In genomic region chr5:8522635-8523034, GRCh38 we compare ENCODE assay signal across 20 cellular contexts.
"Had no signal": no experiment of that assay in that cellular context is flagged by ENCODE, and none has a peak within 500 bp of the region (broad histone marks: within the 10 kb centered on the region; RNA-seq: fewer than 3 reads in every experiment).

No MANE protein-coding gene starts in this region.

- H3K27me3 Mint-ChIP-seq: activated CD4-positive, alpha-beta memory T cell treated with anti-CD3 and anti-CD28 coated beads for 36 hours; activated CD8-positive, alpha-beta memory T cell treated with anti-CD3 and anti-CD28 coated beads, Interleukin-2, amount 10 ng/mL, durations not matched to agents 7 days and 5 days; activated naive CD4-positive, alpha-beta T cell treated with anti-CD3 and anti-CD28 coated beads, Interleukin-2, amount 50 U/mL, for 24 hours; activated T-cell treated with anti-CD3 and anti-CD28 coated beads, Interleukin-2, amount 50 U/mL, for 24 hours; stimulated activated naive B cell treated with anti-CD40 and anti-IgM and Interleukin-4, amounts not matched to agents 10 μg/mL and 1 μg/mL and 100 μg/mL, for 72 hours had no signal

- DNase-seq: activated CD4-positive, alpha-beta memory T cell treated with anti-CD3 and anti-CD28 coated beads for 36 hours; activated CD4-positive, alpha-beta T cell treated with anti-CD3 and anti-CD28 coated beads for 1 hour; activated CD8-positive, alpha-beta memory T cell treated with anti-CD3 and anti-CD28 coated beads, Interleukin-2, amount 10 ng/mL, durations not matched to agents 7 days and 5 days; activated effector memory CD4-positive, alpha-beta T cell treated with Interleukin-2 at 50 U/mL for 16 hours; activated T-cell treated with anti-CD3 and anti-CD28 coated beads, Interleukin-2, amount 50 U/mL, for 24 hours; foreskin fibroblast; hypothalamus; kidney glomerular epithelial cell; nucleus accumbens; posterior cingulate gyrus; stimulated activated CD4-positive, alpha-beta T cell treated with anti-CD3 and anti-CD28 coated beads, Interleukin-15, amount 100 ng/mL, for 24 hours; stimulated activated CD4-positive, alpha-beta T cell treated with anti-CD3 and anti-CD28 coated beads, Interleukin-4, amount 100 ng/mL, for 1 hour; stimulated activated naive B cell treated with anti-CD40 and anti-IgM and Interleukin-4, amounts not matched to agents 10 μg/mL and 1 μg/mL and 100 μg/mL, for 72 hours; T1000; thyroid gland had no signal

- H3K4me1 ChIP-seq: right atrium auricular region, thyroid gland had no signal

- H3K27me3 ChIP-seq: right atrium auricular region, thyroid gland had no signal

- H3K27ac ChIP-seq: coronary artery, right atrium auricular region, skin epidermis, thyroid gland had no signal

- H3K36me3 Mint-ChIP-seq: activated CD4-positive, alpha-beta memory T cell treated with anti-CD3 and anti-CD28 coated beads for 36 hours; activated CD8-positive, alpha-beta memory T cell treated with anti-CD3 and anti-CD28 coated beads, Interleukin-2, amount 10 ng/mL, durations not matched to agents 7 days and 5 days; activated naive CD4-positive, alpha-beta T cell treated with anti-CD3 and anti-CD28 coated beads, Interleukin-2, amount 50 U/mL, for 24 hours; stimulated activated naive B cell treated with anti-CD40 and anti-IgM and Interleukin-4, amounts not matched to agents 10 μg/mL and 1 μg/mL and 100 μg/mL, for 72 hours had no signal

- H3K27ac Mint-ChIP-seq: activated CD4-positive, alpha-beta memory T cell treated with anti-CD3 and anti-CD28 coated beads for 36 hours; activated CD8-positive, alpha-beta memory T cell treated with anti-CD3 and anti-CD28 coated beads, Interleukin-2, amount 10 ng/mL, durations not matched to agents 7 days and 5 days; activated naive CD4-positive, alpha-beta T cell treated with anti-CD3 and anti-CD28 coated beads, Interleukin-2, amount 50 U/mL, for 24 hours; activated T-cell treated with anti-CD3 and anti-CD28 coated beads, Interleukin-2, amount 50 U/mL, for 24 hours; stimulated activated naive B cell treated with anti-CD40 and anti-IgM and Interleukin-4, amounts not matched to agents 10 μg/mL and 1 μg/mL and 100 μg/mL, for 72 hours had no signal

- H3K9me3 ChIP-seq: right atrium auricular region, thyroid gland had no signal

- ATAC-seq: activated CD8-positive, alpha-beta memory T cell treated with anti-CD3 and anti-CD28 coated beads, Interleukin-2, amount 10 ng/mL, durations not matched to agents 7 days and 5 days; stimulated activated naive B cell treated with anti-CD40 and anti-IgM and Interleukin-4, amounts not matched to agents 10 μg/mL and 1 μg/mL and 100 μg/mL, for 72 hours had no signal

- H3K36me3 ChIP-seq: right atrium auricular region, thyroid gland had no signal

- H3K4me3 Mint-ChIP-seq: activated CD4-positive, alpha-beta memory T cell treated with anti-CD3 and anti-CD28 coated beads for 36 hours; activated CD8-positive, alpha-beta memory T cell treated with anti-CD3 and anti-CD28 coated beads, Interleukin-2, amount 10 ng/mL, durations not matched to agents 7 days and 5 days; activated naive CD4-positive, alpha-beta T cell treated with anti-CD3 and anti-CD28 coated beads, Interleukin-2, amount 50 U/mL, for 24 hours; activated T-cell treated with anti-CD3 and anti-CD28 coated beads, Interleukin-2, amount 50 U/mL, for 24 hours; nephron; stimulated activated naive B cell treated with anti-CD40 and anti-IgM and Interleukin-4, amounts not matched to agents 10 μg/mL and 1 μg/mL and 100 μg/mL, for 72 hours had no signal

- H3K9me3 Mint-ChIP-seq: activated CD4-positive, alpha-beta memory T cell treated with anti-CD3 and anti-CD28 coated beads for 36 hours; activated naive CD4-positive, alpha-beta T cell treated with anti-CD3 and anti-CD28 coated beads, Interleukin-2, amount 50 U/mL, for 24 hours; activated T-cell treated with anti-CD3 and anti-CD28 coated beads, Interleukin-2, amount 50 U/mL, for 24 hours; nephron; stimulated activated naive B cell treated with anti-CD40 and anti-IgM and Interleukin-4, amounts not matched to agents 10 μg/mL and 1 μg/mL and 100 μg/mL, for 72 hours had no signal

- H3K4me3 ChIP-seq: coronary artery, right atrium auricular region, skin epidermis, thyroid gland had no signal

- H3K4me1 Mint-ChIP-seq: activated CD8-positive, alpha-beta memory T cell treated with anti-CD3 and anti-CD28 coated beads, Interleukin-2, amount 10 ng/mL, durations not matched to agents 7 days and 5 days; activated naive CD4-positive, alpha-beta T cell treated with anti-CD3 and anti-CD28 coated beads, Interleukin-2, amount 50 U/mL, for 24 hours; stimulated activated naive B cell treated with anti-CD40 and anti-IgM and Interleukin-4, amounts not matched to agents 10 μg/mL and 1 μg/mL and 100 μg/mL, for 72 hours had no signal
